ENCODE assay signal across 7 cellular contexts in the genomic region with DNA sequence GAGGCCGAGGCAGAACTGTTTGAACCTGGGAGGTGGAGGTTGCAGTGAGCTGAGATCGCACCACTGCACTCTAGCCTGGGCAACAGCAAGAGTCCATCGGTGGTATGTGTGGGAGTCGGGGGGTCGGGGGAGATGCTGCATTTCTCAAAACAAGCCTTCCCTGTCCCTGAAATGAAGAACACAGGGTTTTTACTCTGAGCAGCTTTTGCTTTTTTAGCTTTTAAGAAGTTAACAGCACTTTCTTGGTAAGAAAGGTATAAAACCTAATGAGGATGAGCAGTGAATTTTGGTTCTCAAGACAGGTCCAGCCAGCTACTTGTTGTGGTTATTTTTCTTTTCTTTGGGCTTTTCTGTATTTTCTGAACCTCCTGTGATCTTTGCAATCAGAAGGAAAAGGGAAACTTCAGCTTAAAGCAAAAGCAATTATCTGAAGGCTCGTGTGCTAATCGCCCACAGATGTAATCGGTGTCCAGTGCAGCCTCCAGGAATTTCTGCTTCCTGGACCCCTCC. TPM values are rescaled to one million over a fixed set of nuclear protein-coding genes. Genes with fewer than 3 reads are reported as not detected.
A peak's percentile ranks its signal among the peaks of the same experiment; 100 is the strongest.
DNase-seq lines count a peak whose midpoint lies in the region; ATAC-seq and TF ChIP-seq lines count a peak whose summit lies in the region.

No MANE protein-coding gene starts in this region.

- intact Hi-C loops in gastrocnemius medialis (cut with DNase I; ENCODE audit: low total_unique reads) = no loop called here

- H3K27ac Mint-ChIP-seq in chondrocyte (ENCODE audit: unreplicated experiment) = peak overlapping the region; percentile 83

- H3K9me3 Mint-ChIP-seq in chondrocyte (ENCODE audit: low read depth) = no peaks in the 10 kb centered on the region

- TF ChIP-seq CTCF in chondrocyte (IDR thresholded peaks at IDR 0.05) (no peak), gastrocnemius medialis (IDR thresholded peaks at IDR 0.05 in 4 of 5, conservative IDR thresholded peaks at IDR 0.05 in 1 of 5) (no peak)

- H3K4me1 ChIP-seq in gastrocnemius medialis = peaks cover 21 to 32% of the 10 kb centered on the region in 2 donors

- H3K4me3 ChIP-seq in MG63 (peak overlapping the region; percentile 97; the same call in 1 of the 2 replicates), gastrocnemius medialis (no peak overlapping the region)

- ATAC-seq in gastrocnemius medialis (no peak), HG03442 (IDR thresholded peaks at IDR 0.05; ENCODE audit: unreplicated experiment) (no peak), GM21717 (IDR thresholded peaks at IDR 0.05; ENCODE audit: unreplicated experiment) (no peak), GM18867 (IDR thresholded peaks at IDR 0.05; ENCODE audit: unreplicated experiment) (no peak)

- H3K9me3 ChIP-seq in MG63 = 0 out of 2 replicates have a peak, but pooled peaks cover 2% of the 10 kb centered on the region
- no peaks in the 10 kb centered on the region for H3K9me3 ChIP-seq in gastrocnemius medialis

- peaks cover 41% of the 10 kb centered on the region for H3K4me1 Mint-ChIP-seq in chondrocyte (ENCODE audit: low read depth)

- H3K36me3 ChIP-seq in MG63 = peaks cover 53% of the 10 kb centered on the region
- H3K36me3 ChIP-seq in gastrocnemius medialis = peaks cover 0 to 32% of the 10 kb centered on the region in 2 donors

- peak; percentile 18 for DNase-seq in ELR (ENCODE audit: low read depth)
- no peak for DNase-seq in MG63
- no peak for DNase-seq in chondrocyte (ENCODE audit: low spot score)
- no peak for DNase-seq in gastrocnemius medialis

- H3K36me3 Mint-ChIP-seq in chondrocyte (ENCODE audit: low read depth) = peaks cover 24% of the 10 kb centered on the region

- in situ Hi-C loops in gastrocnemius medialis (cut with MboI; ENCODE audit: low sequenced_read_pairs in 4 of 4) = no loop called here

- H3K27ac ChIP-seq in gastrocnemius medialis = peak overlapping the region; percentile 44 to 92 (median 88)

- H3K27me3 Mint-ChIP-seq in chondrocyte (ENCODE audit: low read depth) = no peaks in the 10 kb centered on the region

- no peak overlapping the region for H3K4me3 Mint-ChIP-seq in chondrocyte (ENCODE audit: unreplicated experiment)

- H3K27me3 ChIP-seq in MG63 (no peaks in the 10 kb centered on the region), gastrocnemius medialis (no peaks in the 10 kb centered on the region)

- TF ChIP-seq POLR2A in gastrocnemius medialis (IDR thresholded peaks at IDR 0.05) = no peak

RNA-seq across cellular contexts. Expression of a gene that starts 3.7 kb away (rescaled TPM):
- 1,962 and 2,782 TPM in 2 replicates for total RNA-seq in MG63 (2014; rRNA removed; shearing (Covaris generic); ENCODE audit: low replicate concordance)
- 844 to 899 TPM (median 848 TPM) in 3 replicates for total RNA-seq in chondrocyte
- total RNA-seq in gastrocnemius medialis = 1,000 to 10,000 TPM in 1 of 4 donors, 100 to 1,000 TPM in 3; 772 to 1,014 (median 808) TPM

RNA-seq across cellular contexts. Expression of a gene that starts 19.8 kb away (rescaled TPM):
- total RNA-seq in MG63 (2014; rRNA removed; shearing (Covaris generic); ENCODE audit: low replicate concordance) = 20.1 and 28.0 TPM in 2 replicates
- total RNA-seq in chondrocyte (5.6 to 7.4 TPM (median 6.8 TPM) in 3 replicates), gastrocnemius medialis (10 to 100 TPM in 1 of 4 donors, 1 to 10 TPM in 3; 2.5 to 10.5 (median 5.9) TPM)

RNA-seq across cellular contexts. Expression of a gene that starts 25.0 kb away (rescaled TPM):
- total RNA-seq in MG63 (2014; rRNA removed; shearing (Covaris generic); ENCODE audit: low replicate concordance) = 7.5 and 9.2 TPM in 2 replicates
- total RNA-seq in chondrocyte = 35.1 to 57.1 TPM (median 56.8 TPM) in 3 replicates
- 10 to 100 TPM; 11.5 to 14.8 (median 13.5) TPM for total RNA-seq in gastrocnemius medialis

RNA-seq across cellular contexts. Expression of a gene that starts 40.8 kb away (rescaled TPM):
- total RNA-seq in MG63 (2014; rRNA removed; shearing (Covaris generic); ENCODE audit: low replicate concordance) = not detected in 2 replicates
- total RNA-seq in chondrocyte (not detected in 3 replicates), gastrocnemius medialis (not detected)
